Comparison of ENCODE assay signal across 8 cellular contexts in genomic region chr2:171598713-171599319, GRCh38.
DNase-seq lines count a peak whose midpoint lies in the region; ATAC-seq and TF ChIP-seq lines count a peak whose summit lies in the region.

No MANE protein-coding gene starts in this region.

- POLR2A ChIA-PET in activated CD8-positive, alpha-beta T cell treated with anti-CD3 and anti-CD28 coated beads for 36 hours (lab: Charles Lee), result interaction anchor here (0.6 to 0.8 kb wide), 2 partner anchors 14 to 51 kb away, joined by 3 to 4 read pairs; no protein-coding TSS in a partner anchor

- DNase-seq in DMS153 (lab: John Stamatoyannopoulos, UW) (peak; percentile 58), NCI-H82 (lab: John Stamatoyannopoulos, UW) (peak; percentile 92), fibroblast of peridontal ligament (ENCODE audit: extremely low read depth) (peak; percentile 85), neural crest cell (ENCODE audit: low read depth, low spot score) (peak; percentile 36)
- peak; percentile 63 for DNase-seq in activated CD8-positive, alpha-beta T cell treated with anti-CD3 and anti-CD28 coated beads for 36 hours

- no peak overlapping the region for H3K4me3 Mint-ChIP-seq in activated CD8-positive, alpha-beta T cell treated with anti-CD3 and anti-CD28 coated beads for 36 hours
- H3K4me3 Mint-ChIP-seq in neural crest cell, result no peak overlapping the region

- H3K27ac Mint-ChIP-seq in activated CD8-positive, alpha-beta T cell treated with anti-CD3 and anti-CD28 coated beads for 36 hours, result no peak overlapping the region
- H3K27ac Mint-ChIP-seq in neural crest cell (ENCODE audit: unreplicated experiment), result no peak overlapping the region

- peaks cover 2% of the 10 kb centered on the region for H3K4me1 Mint-ChIP-seq in activated CD8-positive, alpha-beta T cell treated with anti-CD3 and anti-CD28 coated beads for 36 hours (ENCODE audit: low read depth)
- no peaks in the 10 kb centered on the region for H3K4me1 Mint-ChIP-seq in neural crest cell

- no peaks in the 10 kb centered on the region for H3K9me3 Mint-ChIP-seq in activated CD8-positive, alpha-beta T cell treated with anti-CD3 and anti-CD28 coated beads for 36 hours
- no peaks in the 10 kb centered on the region for H3K9me3 Mint-ChIP-seq in neural crest cell

- TF ChIP-seq CTCF in activated CD8-positive, alpha-beta T cell treated with anti-CD3 and anti-CD28 coated beads for 36 hours (IDR thresholded peaks at IDR 0.05), result peak; percentile 79
- TF ChIP-seq CTCF in neural crest cell (conservative IDR thresholded peaks at IDR 0.05), result peak; percentile 91

- H3K36me3 Mint-ChIP-seq in activated CD8-positive, alpha-beta T cell treated with anti-CD3 and anti-CD28 coated beads for 36 hours (ENCODE audit: low read depth), result no peaks in the 10 kb centered on the region
- no peaks in the 10 kb centered on the region for H3K36me3 Mint-ChIP-seq in neural crest cell (ENCODE audit: low read depth)

- CTCF ChIA-PET in activated CD8-positive, alpha-beta T cell treated with anti-CD3 and anti-CD28 coated beads for 36 hours (lab: Charles Lee), result interaction anchor here (0.6 to 3.1 kb wide), 39 partner anchors 8 to 864 kb away, joined by 3 to 28 read pairs (median 3); partner anchors contain the start of genes DYNC1I2 and GAD1

- peaks cover 4% of the 10 kb centered on the region for H3K27me3 Mint-ChIP-seq in activated CD8-positive, alpha-beta T cell treated with anti-CD3 and anti-CD28 coated beads for 36 hours
- peaks cover 19% of the 10 kb centered on the region for H3K27me3 Mint-ChIP-seq in neural crest cell (ENCODE audit: low read depth)

- peak; percentile 90 for ATAC-seq in GM19452 (IDR thresholded peaks at IDR 0.05; ENCODE audit: unreplicated experiment)
- ATAC-seq in HG03558 (IDR thresholded peaks at IDR 0.05; ENCODE audit: extremely low read depth, unreplicated experiment), result peak; percentile 70
- peak; percentile 100 for ATAC-seq in activated CD8-positive, alpha-beta T cell treated with anti-CD3 and anti-CD28 coated beads for 36 hours
- no peak for ATAC-seq in HG03025 (IDR thresholded peaks at IDR 0.05; ENCODE audit: low FRiP score, unreplicated experiment)

- intact Hi-C loops in activated CD8-positive, alpha-beta T cell treated with anti-CD3 and anti-CD28 coated beads for 36 hours (cut with micrococcal nuclease), result loop anchor here (5.0 to 10.0 kb wide), 2 partner anchors 506 to 1093 kb away; partner anchors contain the start of gene DLX2

Comparison
In these comparisons a context has a peak if more than half of its experiments do, and no peak if none do; other contexts are left out.
1. DNase-seq: peak in every context shown above with its lines; median percentile 92 in NCI-H82; 85 in fibroblast of peridontal ligament; 63 in activated CD8-positive, alpha-beta T cell treated with anti-CD3 and anti-CD28 coated beads for 36 hours; 58 in DMS153; 36 in neural crest cell.